ENCODE assay signal across 1 cellular context in the genomic region with DNA sequence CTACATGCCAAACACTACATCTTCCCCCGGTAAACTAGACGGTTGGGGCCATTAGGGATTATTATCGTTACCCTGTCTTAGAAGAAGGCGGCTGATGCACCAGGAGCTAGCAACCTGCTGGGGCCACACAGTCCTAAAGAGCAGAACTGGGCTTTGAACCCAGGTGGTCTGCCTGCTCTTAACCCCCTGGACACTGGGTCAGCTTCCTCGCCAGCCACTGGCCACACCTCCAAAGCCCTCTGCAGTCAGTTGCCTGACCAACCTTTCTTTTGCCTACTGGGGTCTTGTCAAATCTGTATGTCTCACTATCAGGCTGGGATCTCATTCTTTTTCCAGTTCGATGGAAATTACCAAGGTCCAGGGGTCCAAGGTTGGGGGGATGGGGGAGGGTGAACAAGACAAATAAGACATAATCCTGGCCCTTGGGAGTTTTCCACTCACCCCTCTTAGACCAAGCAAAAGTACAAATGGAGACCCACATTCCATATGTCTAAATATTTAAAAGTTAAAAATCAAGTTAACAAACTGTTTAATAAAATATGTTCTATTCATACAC.
TF ChIP-seq lines count a peak whose summit lies in the region.

No MANE protein-coding gene starts in this region.

TF ChIP-seq in HepG2, 621 proteins besides CTCF, POLR2A, EP300 and RAD21 (continued from another document and continues in another):
- TF ChIP-seq ZFYVE20 (CRISPR knock-in tag; IDR thresholded peaks at IDR 0.05; ENCODE audit: borderline replicate concordance, low read depth) (no peak), RAD51 (IDR thresholded peaks at IDR 0.05; ENCODE audit: borderline replicate concordance) (no peak), ZFP36L1 (CRISPR knock-in tag; IDR thresholded peaks at IDR 0.05) (no peak), ZNF564 (CRISPR knock-in tag; IDR thresholded peaks at IDR 0.05) (no peak), HNRNPL (IDR thresholded peaks at IDR 0.05; ENCODE audit: low read depth, low read length) (no peak), NAIF1 (CRISPR knock-in tag; IDR thresholded peaks at IDR 0.05; ENCODE audit: borderline replicate concordance) (no peak), ZNF777 (CRISPR knock-in tag; IDR thresholded peaks at IDR 0.05) (no peak), HMGA1 (CRISPR knock-in tag; conservative IDR thresholded peaks at IDR 0.05) (no peak), ZNF121 (CRISPR knock-in tag; IDR thresholded peaks at IDR 0.05) (no peak), NFKB2 (CRISPR knock-in tag; IDR thresholded peaks at IDR 0.05; ENCODE audit: borderline replicate concordance) (no peak), PCBP2 (optimal IDR thresholded peaks at IDR 0.05; ENCODE audit: low read depth, low read length, poor library complexity, severe bottlenecking) (no peak), PAX8 (CRISPR knock-in tag; IDR thresholded peaks at IDR 0.05; ENCODE audit: borderline replicate concordance) (no peak), ATAD3A (CRISPR knock-in tag; IDR thresholded peaks at IDR 0.05) (no peak), SIN3A (IDR thresholded peaks at IDR 0.05; ENCODE audit: borderline replicate concordance, low read depth, low read length) (no peak), ZNF451 (CRISPR knock-in tag; IDR thresholded peaks at IDR 0.05) (no peak), NFIC (IDR thresholded peaks at IDR 0.05; ENCODE audit: low read length) (no peak), ZFP36 (IDR thresholded peaks at IDR 0.05; ENCODE audit: borderline replicate concordance, low read depth, low read length, partially characterized antibody) (no peak), JUNB (CRISPR knock-in tag; IDR thresholded peaks at IDR 0.05; ENCODE audit: borderline replicate concordance) (no peak), HDAC1 (CRISPR knock-in tag; IDR thresholded peaks at IDR 0.05) (peak; percentile 14; the same call in 1 of the 2 replicates), MEIS2 (CRISPR knock-in tag; IDR thresholded peaks at IDR 0.05) (no peak), ZEB1 (IDR thresholded peaks at IDR 0.05; ENCODE audit: insufficient replicate concordance, low read depth) (no peak), ZNF891 (CRISPR knock-in tag; IDR thresholded peaks at IDR 0.05) (no peak), MBNL3 (CRISPR knock-in tag; conservative IDR thresholded peaks at IDR 0.05) (no peak), ZFAT (CRISPR knock-in tag; conservative IDR thresholded peaks at IDR 0.05) (no peak), STAG1 (CRISPR knock-in tag; IDR thresholded peaks at IDR 0.05) (no peak), ZBTB21 (CRISPR knock-in tag; IDR thresholded peaks at IDR 0.05) (no peak), ZNF496 (CRISPR knock-in tag; IDR thresholded peaks at IDR 0.05; ENCODE audit: insufficient replicate concordance) (no peak), SNRNP70 (IDR thresholded peaks at IDR 0.05; ENCODE audit: low read depth, low read length) (no peak), ZNF432 (CRISPR knock-in tag; IDR thresholded peaks at IDR 0.05; ENCODE audit: borderline replicate concordance) (no peak), NPAS2 (CRISPR knock-in tag; IDR thresholded peaks at IDR 0.05; ENCODE audit: borderline replicate concordance) (no peak), ZNF441 (CRISPR knock-in tag; IDR thresholded peaks at IDR 0.05; ENCODE audit: borderline replicate concordance) (no peak), YEATS2 (CRISPR knock-in tag; IDR thresholded peaks at IDR 0.05; ENCODE audit: borderline replicate concordance) (no peak), SSRP1 (CRISPR knock-in tag; IDR thresholded peaks at IDR 0.05) (no peak), GTF3A (CRISPR knock-in tag; conservative IDR thresholded peaks at IDR 0.05) (peak; percentile 71; the same call in 1 of the 2 replicates), ETV6 (CRISPR knock-in tag; conservative IDR thresholded peaks at IDR 0.05) (no peak), ZNF605 (CRISPR knock-in tag; IDR thresholded peaks at IDR 0.05) (no peak), ZBTB42 (CRISPR knock-in tag; IDR thresholded peaks at IDR 0.05) (no peak), PAF1 (CRISPR knock-in tag; IDR thresholded peaks at IDR 0.05) (no peak), ZNF225 (CRISPR knock-in tag; IDR thresholded peaks at IDR 0.05) (no peak), NKX3-1 (CRISPR knock-in tag; IDR thresholded peaks at IDR 0.05) (no peak), ZBTB38 (CRISPR knock-in tag; IDR thresholded peaks at IDR 0.05) (peak; percentile 27; the same call in 1 of the 2 replicates), BHLHE40 (IDR thresholded peaks at IDR 0.05; ENCODE audit: low read length) (no peak), ZMAT3 (CRISPR knock-in tag; conservative IDR thresholded peaks at IDR 0.05) (no peak)
- TF ChIP-seq, protein P1, sequence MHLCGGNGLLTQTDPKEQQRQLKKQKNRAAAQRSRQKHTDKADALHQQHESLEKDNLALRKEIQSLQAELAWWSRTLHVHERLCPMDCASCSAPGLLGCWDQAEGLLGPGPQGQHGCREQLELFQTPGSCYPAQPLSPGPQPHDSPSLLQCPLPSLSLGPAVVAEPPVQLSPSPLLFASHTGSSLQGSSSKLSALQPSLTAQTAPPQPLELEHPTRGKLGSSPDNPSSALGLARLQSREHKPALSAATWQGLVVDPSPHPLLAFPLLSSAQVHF (CRISPR knock-in tag; IDR thresholded peaks at IDR 0.05), result no peak
- TF ChIP-seq, protein P2, sequence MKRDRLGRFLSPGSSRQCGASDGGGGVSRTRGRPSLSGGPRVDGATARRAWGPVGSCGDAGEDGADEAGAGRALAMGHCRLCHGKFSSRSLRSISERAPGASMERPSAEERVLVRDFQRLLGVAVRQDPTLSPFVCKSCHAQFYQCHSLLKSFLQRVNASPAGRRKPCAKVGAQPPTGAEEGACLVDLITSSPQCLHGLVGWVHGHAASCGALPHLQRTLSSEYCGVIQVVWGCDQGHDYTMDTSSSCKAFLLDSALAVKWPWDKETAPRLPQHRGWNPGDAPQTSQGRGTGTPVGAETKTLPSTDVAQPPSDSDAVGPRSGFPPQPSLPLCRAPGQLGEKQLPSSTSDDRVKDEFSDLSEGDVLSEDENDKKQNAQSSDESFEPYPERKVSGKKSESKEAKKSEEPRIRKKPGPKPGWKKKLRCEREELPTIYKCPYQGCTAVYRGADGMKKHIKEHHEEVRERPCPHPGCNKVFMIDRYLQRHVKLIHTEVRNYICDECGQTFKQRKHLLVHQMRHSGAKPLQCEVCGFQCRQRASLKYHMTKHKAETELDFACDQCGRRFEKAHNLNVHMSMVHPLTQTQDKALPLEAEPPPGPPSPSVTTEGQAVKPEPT (CRISPR knock-in tag; IDR thresholded peaks at IDR 0.05; ENCODE audit: low read depth), result no peak
- TF ChIP-seq, protein P3, sequence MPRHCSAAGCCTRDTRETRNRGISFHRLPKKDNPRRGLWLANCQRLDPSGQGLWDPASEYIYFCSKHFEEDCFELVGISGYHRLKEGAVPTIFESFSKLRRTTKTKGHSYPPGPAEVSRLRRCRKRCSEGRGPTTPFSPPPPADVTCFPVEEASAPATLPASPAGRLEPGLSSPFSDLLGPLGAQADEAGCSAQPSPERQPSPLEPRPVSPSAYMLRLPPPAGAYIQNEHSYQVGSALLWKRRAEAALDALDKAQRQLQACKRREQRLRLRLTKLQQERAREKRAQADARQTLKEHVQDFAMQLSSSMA (CRISPR knock-in tag; IDR thresholded peaks at IDR 0.05), result no peak
- TF ChIP-seq, protein P4, sequence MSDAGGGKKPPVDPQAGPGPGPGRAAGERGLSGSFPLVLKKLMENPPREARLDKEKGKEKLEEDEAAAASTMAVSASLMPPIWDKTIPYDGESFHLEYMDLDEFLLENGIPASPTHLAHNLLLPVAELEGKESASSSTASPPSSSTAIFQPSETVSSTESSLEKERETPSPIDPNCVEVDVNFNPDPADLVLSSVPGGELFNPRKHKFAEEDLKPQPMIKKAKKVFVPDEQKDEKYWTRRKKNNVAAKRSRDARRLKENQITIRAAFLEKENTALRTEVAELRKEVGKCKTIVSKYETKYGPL (CRISPR knock-in tag; IDR thresholded peaks at IDR 0.05), result no peak
- TF ChIP-seq, protein P5, sequence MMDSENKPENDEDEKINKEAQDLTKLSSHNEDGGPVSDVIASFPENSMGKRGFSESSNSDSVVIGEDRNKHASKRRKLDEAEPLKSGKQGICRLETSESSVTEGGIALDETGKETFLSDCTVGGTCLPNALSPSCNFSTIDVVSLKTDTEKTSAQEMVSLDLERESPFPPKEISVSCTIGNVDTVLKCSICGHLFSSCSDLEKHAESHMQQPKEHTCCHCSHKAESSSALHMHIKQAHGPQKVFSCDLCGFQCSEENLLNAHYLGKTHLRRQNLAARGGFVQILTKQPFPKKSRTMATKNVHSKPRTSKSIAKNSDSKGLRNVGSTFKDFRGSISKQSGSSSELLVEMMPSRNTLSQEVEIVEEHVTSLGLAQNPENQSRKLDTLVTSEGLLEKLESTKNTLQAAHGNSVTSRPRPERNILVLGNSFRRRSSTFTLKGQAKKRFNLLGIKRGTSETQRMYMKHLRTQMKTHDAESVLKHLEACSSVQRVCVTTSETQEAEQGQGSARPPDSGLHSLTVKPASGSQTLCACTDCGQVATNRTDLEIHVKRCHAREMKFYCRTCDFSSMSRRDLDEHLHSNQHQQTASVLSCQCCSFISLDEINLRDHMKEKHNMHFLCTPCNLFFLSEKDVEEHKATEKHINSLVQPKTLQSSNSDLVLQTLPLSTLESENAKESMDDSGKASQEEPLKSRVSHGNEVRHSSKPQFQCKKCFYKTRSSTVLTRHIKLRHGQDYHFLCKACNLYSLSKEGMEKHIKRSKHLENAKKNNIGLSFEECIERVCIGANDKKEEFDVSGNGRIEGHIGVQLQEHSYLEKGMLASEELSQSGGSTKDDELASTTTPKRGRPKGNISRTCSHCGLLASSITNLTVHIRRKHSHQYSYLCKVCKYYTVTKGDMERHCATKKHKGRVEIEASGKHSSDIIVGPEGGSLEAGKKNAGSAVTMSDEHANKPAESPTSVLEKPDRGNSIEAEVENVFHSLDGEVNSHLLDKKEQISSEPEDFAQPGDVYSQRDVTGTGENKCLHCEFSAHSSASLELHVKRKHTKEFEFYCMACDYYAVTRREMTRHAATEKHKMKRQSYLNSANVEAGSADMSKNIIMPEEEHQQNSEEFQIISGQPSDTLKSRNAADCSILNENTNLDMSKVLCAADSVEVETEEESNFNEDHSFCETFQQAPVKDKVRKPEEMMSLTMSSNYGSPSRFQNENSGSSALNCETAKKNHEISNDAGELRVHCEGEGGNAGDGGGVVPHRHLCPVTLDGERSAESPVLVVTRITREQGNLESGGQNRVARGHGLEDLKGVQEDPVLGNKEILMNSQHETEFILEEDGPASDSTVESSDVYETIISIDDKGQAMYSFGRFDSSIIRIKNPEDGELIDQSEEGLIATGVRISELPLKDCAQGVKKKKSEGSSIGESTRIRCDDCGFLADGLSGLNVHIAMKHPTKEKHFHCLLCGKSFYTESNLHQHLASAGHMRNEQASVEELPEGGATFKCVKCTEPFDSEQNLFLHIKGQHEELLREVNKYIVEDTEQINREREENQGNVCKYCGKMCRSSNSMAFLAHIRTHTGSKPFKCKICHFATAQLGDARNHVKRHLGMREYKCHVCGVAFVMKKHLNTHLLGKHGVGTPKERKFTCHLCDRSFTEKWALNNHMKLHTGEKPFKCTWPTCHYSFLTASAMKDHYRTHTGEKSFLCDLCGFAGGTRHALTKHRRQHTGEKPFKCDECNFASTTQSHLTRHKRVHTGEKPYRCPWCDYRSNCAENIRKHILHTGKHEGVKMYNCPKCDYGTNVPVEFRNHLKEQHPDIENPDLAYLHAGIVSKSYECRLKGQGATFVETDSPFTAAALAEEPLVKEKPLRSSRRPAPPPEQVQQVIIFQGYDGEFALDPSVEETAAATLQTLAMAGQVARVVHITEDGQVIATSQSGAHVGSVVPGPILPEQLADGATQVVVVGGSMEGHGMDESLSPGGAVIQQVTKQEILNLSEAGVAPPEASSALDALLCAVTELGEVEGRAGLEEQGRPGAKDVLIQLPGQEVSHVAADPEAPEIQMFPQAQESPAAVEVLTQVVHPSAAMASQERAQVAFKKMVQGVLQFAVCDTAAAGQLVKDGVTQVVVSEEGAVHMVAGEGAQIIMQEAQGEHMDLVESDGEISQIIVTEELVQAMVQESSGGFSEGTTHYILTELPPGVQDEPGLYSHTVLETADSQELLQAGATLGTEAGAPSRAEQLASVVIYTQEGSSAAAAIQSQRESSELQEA (CRISPR knock-in tag; IDR thresholded peaks at IDR 0.05; ENCODE audit: not compliant biosample characterization), result no peak
- TF ChIP-seq, protein P6, sequence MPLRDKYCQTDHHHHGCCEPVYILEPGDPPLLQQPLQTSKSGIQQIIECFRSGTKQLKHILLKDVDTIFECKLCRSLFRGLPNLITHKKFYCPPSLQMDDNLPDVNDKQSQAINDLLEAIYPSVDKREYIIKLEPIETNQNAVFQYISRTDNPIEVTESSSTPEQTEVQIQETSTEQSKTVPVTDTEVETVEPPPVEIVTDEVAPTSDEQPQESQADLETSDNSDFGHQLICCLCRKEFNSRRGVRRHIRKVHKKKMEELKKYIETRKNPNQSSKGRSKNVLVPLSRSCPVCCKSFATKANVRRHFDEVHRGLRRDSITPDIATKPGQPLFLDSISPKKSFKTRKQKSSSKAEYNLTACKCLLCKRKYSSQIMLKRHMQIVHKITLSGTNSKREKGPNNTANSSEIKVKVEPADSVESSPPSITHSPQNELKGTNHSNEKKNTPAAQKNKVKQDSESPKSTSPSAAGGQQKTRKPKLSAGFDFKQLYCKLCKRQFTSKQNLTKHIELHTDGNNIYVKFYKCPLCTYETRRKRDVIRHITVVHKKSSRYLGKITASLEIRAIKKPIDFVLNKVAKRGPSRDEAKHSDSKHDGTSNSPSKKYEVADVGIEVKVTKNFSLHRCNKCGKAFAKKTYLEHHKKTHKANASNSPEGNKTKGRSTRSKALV (CRISPR knock-in tag; IDR thresholded peaks at IDR 0.05), result no peak
- TF ChIP-seq, protein P7, sequence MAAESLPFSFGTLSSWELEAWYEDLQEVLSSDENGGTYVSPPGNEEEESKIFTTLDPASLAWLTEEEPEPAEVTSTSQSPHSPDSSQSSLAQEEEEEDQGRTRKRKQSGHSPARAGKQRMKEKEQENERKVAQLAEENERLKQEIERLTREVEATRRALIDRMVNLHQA (CRISPR knock-in tag; IDR thresholded peaks at IDR 0.05), result no peak
